In the genomic region with DNA sequence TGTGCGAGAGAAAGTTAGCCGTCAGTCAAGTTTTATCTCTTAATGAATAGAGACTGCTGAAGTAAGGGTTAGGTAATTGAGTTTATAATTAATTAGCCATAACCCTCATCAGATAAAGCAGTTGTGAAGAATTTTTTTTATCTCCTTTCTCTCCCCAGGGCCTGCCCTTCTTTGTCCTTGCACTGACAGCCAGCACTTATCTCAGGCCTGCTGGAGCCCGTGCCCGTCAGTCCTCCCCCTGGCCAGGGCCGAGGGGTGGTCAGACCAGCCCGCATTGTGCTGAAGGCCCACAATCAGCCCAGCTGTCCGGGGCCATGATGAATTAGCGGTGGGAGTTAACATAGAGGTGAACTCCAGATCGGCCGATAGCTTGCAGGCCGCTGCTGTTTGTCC, we compare ENCODE assay signal across 13 cellular contexts.
"Had no signal": no experiment of that assay in that cellular context is flagged by ENCODE, and none has a peak within 500 bp of the region (broad histone marks: within the 10 kb centered on the region; RNA-seq: fewer than 3 reads in every experiment).

No MANE protein-coding gene starts in this region.

- H3K27ac ChIP-seq: gastroesophageal sphincter, tibial artery had no signal

- H3K36me3 ChIP-seq: tibial artery had no signal

- H3K4me1 Mint-ChIP-seq: activated naive CD8-positive, alpha-beta T cell treated with anti-CD3 and anti-CD28 coated beads for 36 hours had no signal

- H3K4me3 ChIP-seq: gastroesophageal sphincter, tibial artery had no signal

- ATAC-seq: activated CD8-positive, alpha-beta T cell treated with anti-CD3 and anti-CD28 coated beads, Interleukin-2, amount 10 ng/mL, durations not matched to agents 7 days and 5 days; effector memory CD8-positive, alpha-beta T cell; gastroesophageal sphincter; left colon; natural killer cell had no signal

- DNase-seq: activated CD4-positive, alpha-beta T cell treated with anti-CD3 and anti-CD28 coated beads for 48 hours; activated CD8-positive, alpha-beta T cell treated with anti-CD3 and anti-CD28 coated beads, Interleukin-2, amount 10 ng/mL, durations not matched to agents 7 days and 5 days; activated naive CD8-positive, alpha-beta T cell treated with anti-CD3 and anti-CD28 coated beads for 36 hours; effector memory CD8-positive, alpha-beta T cell; left colon; natural killer cell; stimulated activated CD4-positive, alpha-beta T cell treated with anti-CD3 and anti-CD28 coated beads, Interleukin-4, amount 100 ng/mL, for 24 hours; stimulated activated naive CD4-positive, alpha-beta T cell; T-helper 2 cell; tibial artery had no signal

- H3K36me3 Mint-ChIP-seq: activated naive CD8-positive, alpha-beta T cell treated with anti-CD3 and anti-CD28 coated beads for 36 hours; natural killer cell had no signal

- H3K9me3 ChIP-seq: gastroesophageal sphincter, tibial artery had no signal

- H3K27me3 ChIP-seq: gastroesophageal sphincter, tibial artery had no signal

- H3K4me1 ChIP-seq: tibial artery had no signal

- H3K9me3 Mint-ChIP-seq: activated naive CD8-positive, alpha-beta T cell treated with anti-CD3 and anti-CD28 coated beads for 36 hours; activated T-helper 1 cell treated with anti-CD3 and anti-CD28 coated beads, Interleukin-12 subunit alpha, Interleukin-12 subunit beta, Interleukin-2, Interleukin-4 antibody, amounts not matched to agents 30 ng/mL and 10 ng/mL and 1 ng/mL, durations not matched to agents 14 hours and 24 hours and 36 hours; dendritic cell treated with granulocyte-macrophage colony-stimulating factor and Interleukin-4, amounts not matched to agents 40 ng/mL and 50 ng/mL, for 4 days; effector memory CD8-positive, alpha-beta T cell; natural killer cell had no signal

- H3K27me3 Mint-ChIP-seq: activated naive CD8-positive, alpha-beta T cell treated with anti-CD3 and anti-CD28 coated beads for 36 hours; effector memory CD8-positive, alpha-beta T cell had no signal

- H3K27ac Mint-ChIP-seq: activated CD8-positive, alpha-beta T cell treated with anti-CD3 and anti-CD28 coated beads, Interleukin-2, amount 10 ng/mL, durations not matched to agents 7 days and 5 days; activated naive CD8-positive, alpha-beta T cell treated with anti-CD3 and anti-CD28 coated beads for 36 hours; activated T-helper 1 cell treated with anti-CD3 and anti-CD28 coated beads, Interleukin-12 subunit alpha, Interleukin-12 subunit beta, Interleukin-2, Interleukin-4 antibody, amounts not matched to agents 30 ng/mL and 10 ng/mL and 1 ng/mL, durations not matched to agents 14 hours and 24 hours and 36 hours; dendritic cell treated with granulocyte-macrophage colony-stimulating factor and Interleukin-4, amounts not matched to agents 40 ng/mL and 50 ng/mL, for 4 days; effector memory CD8-positive, alpha-beta T cell; natural killer cell had no signal

- H3K4me3 Mint-ChIP-seq: activated CD8-positive, alpha-beta T cell treated with anti-CD3 and anti-CD28 coated beads, Interleukin-2, amount 10 ng/mL, durations not matched to agents 7 days and 5 days; activated naive CD8-positive, alpha-beta T cell treated with anti-CD3 and anti-CD28 coated beads for 36 hours; activated T-helper 1 cell treated with anti-CD3 and anti-CD28 coated beads, Interleukin-12 subunit alpha, Interleukin-12 subunit beta, Interleukin-2, Interleukin-4 antibody, amounts not matched to agents 30 ng/mL and 10 ng/mL and 1 ng/mL, durations not matched to agents 14 hours and 24 hours and 36 hours; dendritic cell treated with granulocyte-macrophage colony-stimulating factor and Interleukin-4, amounts not matched to agents 40 ng/mL and 50 ng/mL, for 4 days; effector memory CD8-positive, alpha-beta T cell; natural killer cell had no signal
